In the genomic region with DNA sequence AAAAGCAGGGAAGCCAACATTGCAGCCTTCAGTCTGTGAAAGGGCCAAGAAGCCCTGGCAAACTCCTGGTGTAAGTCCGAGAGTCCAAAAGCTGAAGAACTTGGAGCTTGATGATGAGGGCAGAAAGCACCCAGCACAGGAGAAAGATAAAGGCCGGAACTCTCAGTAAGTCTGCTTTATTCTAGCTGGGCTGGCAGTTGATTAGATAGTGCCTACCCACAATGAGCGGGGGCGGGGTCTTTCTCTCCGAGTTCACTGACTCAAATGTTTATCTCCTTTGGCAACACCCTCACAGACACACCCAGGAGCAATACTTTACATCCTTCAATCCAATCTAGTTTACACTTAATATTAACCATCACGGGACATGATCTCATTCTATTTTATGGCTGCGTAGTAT, we compare ENCODE assay signal across 24 cellular contexts.
"Had no signal": no experiment of that assay in that cellular context is flagged by ENCODE, and none has a peak within 500 bp of the region (broad histone marks: within the 10 kb centered on the region; RNA-seq: fewer than 3 reads in every experiment).

No MANE protein-coding gene starts in this region.

- H3K27ac Mint-ChIP-seq: activated CD8-positive, alpha-beta T cell treated with anti-CD3 and anti-CD28 coated beads for 36 hours; activated naive CD4-positive, alpha-beta T cell treated with anti-CD3 and anti-CD28 coated beads, Interleukin-2, amount 10 ng/mL, durations not matched to agents 7 days and 5 days; activated naive CD8-positive, alpha-beta T cell treated with anti-CD3 and anti-CD28 coated beads for 36 hours; activated T-cell treated with anti-CD3 and anti-CD28 coated beads, Interleukin-2, amount 50 U/mL, for 72 hours; activated T-helper 2 cell treated with anti-CD3 and anti-CD28 coated beads, Interferon-gamma antibody, Interleukin-2, Interleukin-4, amounts not matched to agents 10 μg/mL and 5 μg/mL and 100 μg/mL, durations not matched to agents 14 hours and 24 hours and 36 hours; IgD-negative memory B cell; T-cell had no signal

- DNase-seq: activated CD4-positive, alpha-beta T cell treated with anti-CD3 and anti-CD28 coated beads, Interleukin-2, amount 50 U/mL, for 1 hour; activated CD4-positive, CD25-positive, alpha-beta regulatory T cell; activated CD8-positive, alpha-beta memory T cell treated with anti-CD3 and anti-CD28 coated beads, Interleukin-2, amount 50 U/mL, for 4 hours; activated CD8-positive, alpha-beta T cell treated with anti-CD3 and anti-CD28 coated beads for 36 hours; activated gamma-delta T cell treated with Interleukin-2 at 50 U/mL for 16 hours; activated naive CD4-positive, alpha-beta T cell treated with anti-CD3 and anti-CD28 coated beads, Interleukin-2, amount 10 ng/mL, durations not matched to agents 7 days and 5 days; activated naive CD8-positive, alpha-beta T cell treated with anti-CD3 and anti-CD28 coated beads for 36 hours; activated T-cell treated with anti-CD3 and anti-CD28 coated beads, Interleukin-2, amount 50 U/mL, for 72 hours; anterior cingulate cortex; cerebellar nuclear complex; MG63; MV-4-11; NCI-H1105; NCI-H1436; NCI-H1694 treated with DMSO at 0.1 percent for 48 hours; NCI-H2081; NCI-H446; NCI-H524; PC-9; T-cell had no signal

- H3K4me1 Mint-ChIP-seq: activated naive CD4-positive, alpha-beta T cell treated with anti-CD3 and anti-CD28 coated beads, Interleukin-2, amount 10 ng/mL, durations not matched to agents 7 days and 5 days; activated naive CD8-positive, alpha-beta T cell treated with anti-CD3 and anti-CD28 coated beads for 36 hours; IgD-negative memory B cell; T-cell had no signal

- H3K36me3 ChIP-seq: MG63 had no signal

- H3K9ac ChIP-seq: KMS-11 had no signal

- H3K27me3 ChIP-seq: MG63 had no signal

- ATAC-seq: activated CD8-positive, alpha-beta T cell treated with anti-CD3 and anti-CD28 coated beads for 36 hours; activated T-cell treated with anti-CD3 and anti-CD28 coated beads, Interleukin-2, amount 50 U/mL, for 72 hours; T-cell had no signal

- H3K9me3 Mint-ChIP-seq: activated naive CD8-positive, alpha-beta T cell treated with anti-CD3 and anti-CD28 coated beads for 36 hours had no signal

- H3K9me3 ChIP-seq: MG63 had no signal

- H3K4me3 ChIP-seq: MG63, PC-9, SK-N-MC had no signal

- H3K4me3 Mint-ChIP-seq: activated CD8-positive, alpha-beta T cell treated with anti-CD3 and anti-CD28 coated beads for 36 hours; activated naive CD4-positive, alpha-beta T cell treated with anti-CD3 and anti-CD28 coated beads, Interleukin-2, amount 10 ng/mL, durations not matched to agents 7 days and 5 days; activated naive CD8-positive, alpha-beta T cell treated with anti-CD3 and anti-CD28 coated beads for 36 hours; activated T-cell treated with anti-CD3 and anti-CD28 coated beads, Interleukin-2, amount 50 U/mL, for 72 hours; IgD-negative memory B cell; T-cell had no signal

- H3K4me2 ChIP-seq: KMS-11, PC-9 had no signal

- H3K36me3 Mint-ChIP-seq: activated naive CD4-positive, alpha-beta T cell treated with anti-CD3 and anti-CD28 coated beads, Interleukin-2, amount 10 ng/mL, durations not matched to agents 7 days and 5 days; activated naive CD8-positive, alpha-beta T cell treated with anti-CD3 and anti-CD28 coated beads for 36 hours; IgD-negative memory B cell; T-cell had no signal

- H3K27me3 Mint-ChIP-seq: activated CD8-positive, alpha-beta T cell treated with anti-CD3 and anti-CD28 coated beads for 36 hours; activated naive CD4-positive, alpha-beta T cell treated with anti-CD3 and anti-CD28 coated beads, Interleukin-2, amount 10 ng/mL, durations not matched to agents 7 days and 5 days; activated naive CD8-positive, alpha-beta T cell treated with anti-CD3 and anti-CD28 coated beads for 36 hours; IgD-negative memory B cell; T-cell had no signal

- H3K27ac ChIP-seq: KMS-11, PC-9, SK-N-MC had no signal

- H2AFZ ChIP-seq: PC-9 had no signal
